Comparison of ENCODE assay signal across 11 cellular contexts in genomic region chr10:11245510-11245909, GRCh38.
A peak's percentile ranks its signal among the peaks of the same experiment; 100 is the strongest.
DNase-seq lines count a peak whose midpoint lies in the region; ATAC-seq, FAIRE-seq and TF ChIP-seq lines count a peak whose summit lies in the region.
"Had no signal": no experiment of that assay in that cellular context is flagged by ENCODE, and none has a peak within 500 bp of the region (broad histone marks: within the 10 kb centered on the region; RNA-seq: fewer than 3 reads in every experiment).

No MANE protein-coding gene starts in this region.

- no peak for TF ChIP-seq CTCF in hepatocyte (IDR thresholded peaks at IDR 0.05; ENCODE audit: poor library complexity)

- no peak overlapping the region for H3K4me3 ChIP-seq in hepatocyte

- no peak overlapping the region for H3K4me3 Mint-ChIP-seq in activated CD4-positive, alpha-beta T cell treated with anti-CD3 and anti-CD28 coated beads, Interleukin-2, amount 10 ng/mL, durations not matched to agents 7 days and 5 days
- H3K4me3 Mint-ChIP-seq: activated naive CD4-positive, alpha-beta T cell treated with anti-CD3 and anti-CD28 coated beads, Interleukin-2, amount 50 U/mL, for 24 hours had no signal

- DNase-seq in hepatocyte (ENCODE audit: low spot score) (peak; percentile 12), posterior vena cava (ENCODE audit: low spot score) (no peak), NOMO-1 (lab: John Stamatoyannopoulos, UW; ENCODE audit: unreplicated experiment in 2 of 2) (no peak), RCC 7860 (ENCODE audit: low spot score) (no peak)
- DNase-seq in activated CD4-positive, alpha-beta T cell treated with anti-CD3 and anti-CD28 coated beads, Interleukin-2, amount 10 ng/mL, durations not matched to agents 7 days and 5 days = no peak
- DNase-seq: glutamatergic neuron, posterior cingulate gyrus had no signal

- no peaks in the 10 kb centered on the region for H3K9me3 Mint-ChIP-seq in activated CD4-positive, alpha-beta T cell treated with anti-CD3 and anti-CD28 coated beads, Interleukin-2, amount 10 ng/mL, durations not matched to agents 7 days and 5 days
- H3K9me3 Mint-ChIP-seq: activated naive CD4-positive, alpha-beta T cell treated with anti-CD3 and anti-CD28 coated beads, Interleukin-2, amount 50 U/mL, for 24 hours had no signal

- peaks cover 36% of the 10 kb centered on the region for H3K36me3 Mint-ChIP-seq in activated CD4-positive, alpha-beta T cell treated with anti-CD3 and anti-CD28 coated beads, Interleukin-2, amount 10 ng/mL, durations not matched to agents 7 days and 5 days (ENCODE audit: low read depth)

- no peaks in the 10 kb centered on the region for H3K27me3 ChIP-seq in hepatocyte

- H3K4me1 ChIP-seq in hepatocyte (ENCODE audit: insufficient read depth) = no peaks in the 10 kb centered on the region

- POLR2A ChIA-PET in activated CD4-positive, alpha-beta T cell treated with anti-CD3 and anti-CD28 coated beads, Interleukin-2, amount 10 ng/mL, durations not matched to agents 7 days and 5 days (lab: Charles Lee) = interaction anchor here (0.7 kb wide), 1 partner anchor 52 kb away, joined by 4 read pairs; no protein-coding TSS in a partner anchor

- 81% methylated on average over 8 of the region's 8 CpGs for WGBS in hepatocyte (ENCODE audit: low lambda C conversion rate, missing lambda C conversion rate)

- intact Hi-C loops in posterior vena cava (cut with DNase I) = no loop called here

- no peak for FAIRE-seq in RCC 7860 (lab: Jason Lieb, UNC)

- no peaks in the 10 kb centered on the region for H3K79me2 ChIP-seq in hepatocyte

- H3K27me3 Mint-ChIP-seq in activated CD4-positive, alpha-beta T cell treated with anti-CD3 and anti-CD28 coated beads, Interleukin-2, amount 10 ng/mL, durations not matched to agents 7 days and 5 days = no peaks in the 10 kb centered on the region
- H3K27me3 Mint-ChIP-seq: activated naive CD4-positive, alpha-beta T cell treated with anti-CD3 and anti-CD28 coated beads, Interleukin-2, amount 50 U/mL, for 24 hours had no signal

- H3K27ac ChIP-seq in hepatocyte = no peak overlapping the region

- no peaks in the 10 kb centered on the region for H4K20me1 ChIP-seq in hepatocyte (ENCODE audit: insufficient read depth, poor library complexity, severe bottlenecking)

- H3K27ac Mint-ChIP-seq in activated CD4-positive, alpha-beta T cell treated with anti-CD3 and anti-CD28 coated beads, Interleukin-2, amount 10 ng/mL, durations not matched to agents 7 days and 5 days = no peak overlapping the region
- H3K27ac Mint-ChIP-seq: activated naive CD4-positive, alpha-beta T cell treated with anti-CD3 and anti-CD28 coated beads, Interleukin-2, amount 50 U/mL, for 24 hours had no signal

- no peak overlapping the region for H2AFZ ChIP-seq in hepatocyte

- ATAC-seq in GM18519 (IDR thresholded peaks at IDR 0.05; ENCODE audit: low FRiP score, unreplicated experiment) (peak; percentile 49), GM21515 (IDR thresholded peaks at IDR 0.05; ENCODE audit: unreplicated experiment) (peak; percentile 41), HG03460 (IDR thresholded peaks at IDR 0.05; ENCODE audit: unreplicated experiment) (peak; percentile 40)

- no peaks in the 10 kb centered on the region for H3K36me3 ChIP-seq in hepatocyte (replicated peaks; ENCODE audit: insufficient read depth, low read depth)

- peaks cover 16% of the 10 kb centered on the region for H3K4me1 Mint-ChIP-seq in activated CD4-positive, alpha-beta T cell treated with anti-CD3 and anti-CD28 coated beads, Interleukin-2, amount 10 ng/mL, durations not matched to agents 7 days and 5 days

- H3K9me3 ChIP-seq in hepatocyte (ENCODE audit: low read depth) = no peaks in the 10 kb centered on the region

- H3K4me2 ChIP-seq in hepatocyte = no peak overlapping the region

- CTCF ChIA-PET in activated CD4-positive, alpha-beta T cell treated with anti-CD3 and anti-CD28 coated beads, Interleukin-2, amount 10 ng/mL, durations not matched to agents 7 days and 5 days (lab: Charles Lee) = interaction anchor here (0.6 kb wide), 1 partner anchor 1866 kb away, joined by 5 read pairs; no protein-coding TSS in a partner anchor

- no peaks in the 10 kb centered on the region for H3K9me2 ChIP-seq in hepatocyte (replicated peaks; ENCODE audit: insufficient read depth)
